21 cellular contexts compared by ENCODE assay signal in the genomic region with DNA sequence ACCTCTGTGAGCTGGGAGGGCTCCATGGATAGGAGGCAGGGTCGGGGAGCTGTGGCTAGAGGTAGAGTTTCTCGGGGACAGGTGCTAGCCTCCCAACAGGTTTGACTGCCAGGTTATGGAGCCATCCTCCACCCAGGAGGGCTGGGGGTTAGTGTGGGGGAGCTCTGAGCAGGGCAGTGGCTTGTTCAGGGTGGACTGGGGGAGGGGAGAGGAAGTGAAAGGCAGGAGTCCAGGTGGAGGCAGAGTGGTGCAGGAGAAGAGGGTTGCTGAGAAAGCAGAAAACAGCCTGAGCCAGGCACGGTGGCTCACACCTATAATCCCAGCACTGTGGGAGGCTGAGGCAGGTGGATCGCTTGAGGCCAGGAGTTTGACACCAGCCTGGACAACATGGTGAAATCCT.
"Had no signal": no experiment of that assay in that cellular context is flagged by ENCODE, and none has a peak within 500 bp of the region (broad histone marks: within the 10 kb centered on the region; RNA-seq: fewer than 3 reads in every experiment).

No MANE protein-coding gene starts in this region.

- H3K4me3 Mint-ChIP-seq: activated CD4-positive, alpha-beta memory T cell treated with anti-CD3 and anti-CD28 coated beads, Interleukin-2, amount 10 ng/mL, durations not matched to agents 7 days and 5 days; activated CD8-positive, alpha-beta memory T cell treated with anti-CD3 and anti-CD28 coated beads, Interleukin-2, amount 10 ng/mL, durations not matched to agents 7 days and 5 days; neural crest cell; stimulated activated naive CD8-positive, alpha-beta T cell treated with anti-CD3 and anti-CD28 coated beads, Interleukin-15, Interleukin-2, amounts not matched to agents 100 ng/mL and 50 ng/mL, for 24 hours had no signal

- H3K9me3 ChIP-seq: breast epithelium, esophagus muscularis mucosa, gastroesophageal sphincter, heart left ventricle, left ventricle myocardium inferior, mucosa of descending colon, prostate gland, right atrium auricular region, transverse colon, uterus had no signal

- H3K27ac ChIP-seq: breast epithelium, esophagus muscularis mucosa, gastroesophageal sphincter, heart left ventricle, left ventricle myocardium inferior, prostate gland, right atrium auricular region, skin epidermis, transverse colon, uterus had no signal

- DNase-seq: activated CD4-positive, alpha-beta memory T cell treated with anti-CD3 and anti-CD28 coated beads, Interleukin-2, amount 10 ng/mL, durations not matched to agents 7 days and 5 days; activated CD4-positive, alpha-beta T cell treated with anti-CD3 and anti-CD28 coated beads for 4 hours; activated CD8-positive, alpha-beta memory T cell treated with anti-CD3 and anti-CD28 coated beads, Interleukin-2, amount 10 ng/mL, durations not matched to agents 7 days and 5 days; activated naive CD4-positive, alpha-beta T cell; cerebellar nuclear complex; cortex of kidney; heart left ventricle; left ventricle myocardium inferior; mucosa of descending colon; naive B cell; stimulated activated CD4-positive, alpha-beta T cell treated with anti-CD3 and anti-CD28 coated beads, Interleukin-2, amount 100 ng/mL, for 48 hours; transverse colon; uterus had no signal

- H3K36me3 Mint-ChIP-seq: activated CD8-positive, alpha-beta memory T cell treated with anti-CD3 and anti-CD28 coated beads, Interleukin-2, amount 10 ng/mL, durations not matched to agents 7 days and 5 days had no signal

- H3K36me3 ChIP-seq: breast epithelium, esophagus muscularis mucosa, gastroesophageal sphincter, heart left ventricle, left ventricle myocardium inferior, prostate gland, right atrium auricular region, transverse colon, uterus had no signal

- H3K9me3 Mint-ChIP-seq: activated CD4-positive, alpha-beta memory T cell treated with anti-CD3 and anti-CD28 coated beads, Interleukin-2, amount 10 ng/mL, durations not matched to agents 7 days and 5 days; neural crest cell; stimulated activated naive CD8-positive, alpha-beta T cell treated with anti-CD3 and anti-CD28 coated beads, Interleukin-15, Interleukin-2, amounts not matched to agents 100 ng/mL and 50 ng/mL, for 24 hours had no signal

- ATAC-seq: activated CD8-positive, alpha-beta memory T cell treated with anti-CD3 and anti-CD28 coated beads, Interleukin-2, amount 10 ng/mL, durations not matched to agents 7 days and 5 days; gastroesophageal sphincter; heart left ventricle; mucosa of descending colon had no signal

- H3K4me3 ChIP-seq: breast epithelium, esophagus muscularis mucosa, gastroesophageal sphincter, heart left ventricle, left ventricle myocardium inferior, mucosa of descending colon, prostate gland, right atrium auricular region, skin epidermis, transverse colon, uterus had no signal

- H3K4me1 Mint-ChIP-seq: neural crest cell had no signal

- H3K27ac Mint-ChIP-seq: activated CD4-positive, alpha-beta memory T cell treated with anti-CD3 and anti-CD28 coated beads, Interleukin-2, amount 10 ng/mL, durations not matched to agents 7 days and 5 days; activated CD8-positive, alpha-beta memory T cell treated with anti-CD3 and anti-CD28 coated beads, Interleukin-2, amount 10 ng/mL, durations not matched to agents 7 days and 5 days; naive B cell; stimulated activated naive CD8-positive, alpha-beta T cell treated with anti-CD3 and anti-CD28 coated beads, Interleukin-15, Interleukin-2, amounts not matched to agents 100 ng/mL and 50 ng/mL, for 24 hours had no signal
